ENCODE assay signal across 14 cellular contexts in the genomic region with DNA sequence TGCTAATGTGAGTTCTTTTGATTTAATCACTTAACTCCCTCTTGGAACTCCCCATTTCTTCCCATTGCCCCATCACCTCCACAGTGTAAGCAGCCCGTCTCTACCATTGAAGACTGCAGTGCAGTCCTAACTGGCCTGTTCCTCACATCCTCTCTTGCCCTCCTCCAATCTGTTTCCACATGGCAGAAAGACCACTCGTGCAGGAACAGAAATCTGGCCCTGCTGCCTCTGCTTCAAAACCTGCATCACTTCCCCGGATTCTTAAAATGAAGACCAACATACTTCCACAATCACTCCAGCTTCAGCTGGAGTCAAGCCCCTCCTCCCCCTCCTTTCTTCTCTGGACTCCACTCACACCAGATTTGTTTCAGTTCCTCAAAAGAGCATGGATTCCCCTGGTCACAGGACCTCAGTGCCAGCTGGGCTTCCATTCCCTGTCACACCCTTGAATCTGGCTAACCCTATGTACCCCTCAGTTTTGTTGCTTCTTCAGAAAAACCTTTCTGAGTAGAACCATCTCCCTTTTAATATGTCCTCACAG.
DNase-seq lines count a peak whose midpoint lies in the region; ATAC-seq lines count a peak whose summit lies in the region.
"Had no signal": no experiment of that assay in that cellular context is flagged by ENCODE, and none has a peak within 500 bp of the region (broad histone marks: within the 10 kb centered on the region; RNA-seq: fewer than 3 reads in every experiment).

No MANE protein-coding gene starts in this region.

- DNase-seq in NOMO-1 treated with dmso at 0.1 percent for 144 hours (lab: John Stamatoyannopoulos, UW; ENCODE audit: unreplicated experiment) = peak; percentile 5
- peak; percentile 37 for DNase-seq in left ventricle myocardium superior
- peak; percentile 27 for DNase-seq in putamen (ENCODE audit: low spot score)
- no peak for DNase-seq in activated naive CD4-positive, alpha-beta T cell treated with anti-CD3 and anti-CD28 coated beads, Interleukin-2, amount 10 ng/mL, durations not matched to agents 7 days and 5 days
- no peak for DNase-seq in D341Med (ENCODE audit: low spot score)
- DNase-seq: activated CD4-positive, alpha-beta T cell treated with anti-CD3 and anti-CD28 coated beads for 1 hour; activated CD8-positive, alpha-beta memory T cell treated with anti-CD3 and anti-CD28 coated beads, Interleukin-2, amount 50 U/mL, for 48 hours; NCI-H510A had no signal

- peak overlapping the region in 6 of 11 experiments; percentile 16 to 84 (median 74); a peak in 9 of 22 replicates for H3K27ac ChIP-seq in BLaER1 treated with 17β-estradiol and CSF1 and Interleukin-3, amounts not matched to agents 10 nM and 100 nM
- H3K27ac ChIP-seq: foreskin keratinocyte had no signal

- H3K4me2 ChIP-seq in BLaER1 treated with 17β-estradiol and CSF1 and Interleukin-3, amounts not matched to agents 10 nM and 100 nM = peak overlapping the region in 9 of 11 experiments; percentile 12 to 80 (median 53); a peak in 15 of 22 replicates

- peaks cover 4 to 35% (median 8%) of the 10 kb centered on the region in 10 experiments; a peak in 15 of 20 replicates for H3K4me1 ChIP-seq in BLaER1 treated with 17β-estradiol and CSF1 and Interleukin-3, amounts not matched to agents 10 nM and 100 nM
- H3K4me1 ChIP-seq: foreskin keratinocyte had no signal

- H3K4me3 Mint-ChIP-seq in activated naive CD4-positive, alpha-beta T cell treated with anti-CD3 and anti-CD28 coated beads, Interleukin-2, amount 10 ng/mL, durations not matched to agents 7 days and 5 days = no peak overlapping the region
- H3K4me3 Mint-ChIP-seq: activated naive CD4-positive, alpha-beta T cell treated with anti-CD3 and anti-CD28 coated beads, Interleukin-2, amount 50 U/mL, for 24 hours had no signal

- H3K9me3 Mint-ChIP-seq in activated naive CD4-positive, alpha-beta T cell treated with anti-CD3 and anti-CD28 coated beads, Interleukin-2, amount 10 ng/mL, durations not matched to agents 7 days and 5 days = no peaks in the 10 kb centered on the region
- H3K9me3 Mint-ChIP-seq: activated naive CD4-positive, alpha-beta T cell treated with anti-CD3 and anti-CD28 coated beads, Interleukin-2, amount 50 U/mL, for 24 hours had no signal

- ATAC-seq in left ventricle myocardium superior = peak; percentile 86
- ATAC-seq in GM18873 (IDR thresholded peaks at IDR 0.05; ENCODE audit: low FRiP score, unreplicated experiment) = no peak
- no peak for ATAC-seq in HG03095 (IDR thresholded peaks at IDR 0.05; ENCODE audit: unreplicated experiment)
- ATAC-seq: Panc1 had no signal

- H3K4me3 ChIP-seq in BLaER1 treated with 17β-estradiol and CSF1 and Interleukin-3, amounts not matched to agents 10 nM and 100 nM = no peak overlapping the region; a peak in 1 of 20 replicates

- no peak overlapping the region for H3K27ac Mint-ChIP-seq in activated naive CD4-positive, alpha-beta T cell treated with anti-CD3 and anti-CD28 coated beads, Interleukin-2, amount 10 ng/mL, durations not matched to agents 7 days and 5 days
- H3K27ac Mint-ChIP-seq: activated naive CD4-positive, alpha-beta T cell treated with anti-CD3 and anti-CD28 coated beads, Interleukin-2, amount 50 U/mL, for 24 hours had no signal

- H3K9me3 ChIP-seq in BLaER1 treated with 17β-estradiol and CSF1 and Interleukin-3, amounts not matched to agents 10 nM and 100 nM (replicated peaks in 1 of 11) = peaks cover 4 to 11% (median 5%) of the 10 kb centered on the region in 11 experiments; a peak in 13 of 22 replicates

- intact Hi-C loops in left ventricle myocardium superior (cut with micrococcal nuclease) = loop anchor here (10.0 kb wide), 1 partner anchor 808 kb away; no protein-coding TSS in a partner anchor

- H3K9ac ChIP-seq in BLaER1 treated with 17β-estradiol and CSF1 and Interleukin-3, amounts not matched to agents 10 nM and 100 nM = peak overlapping the region in 4 of 11 experiments; percentile 16 to 69 (median 64); a peak in 6 of 22 replicates

- H3K27me3 ChIP-seq in BLaER1 treated with 17β-estradiol and CSF1 and Interleukin-3, amounts not matched to agents 10 nM and 100 nM = no peaks in the 10 kb centered on the region
- H3K27me3 ChIP-seq: foreskin keratinocyte had no signal

- no peaks in the 10 kb centered on the region for H3K4me1 Mint-ChIP-seq in activated naive CD4-positive, alpha-beta T cell treated with anti-CD3 and anti-CD28 coated beads, Interleukin-2, amount 10 ng/mL, durations not matched to agents 7 days and 5 days
- H3K4me1 Mint-ChIP-seq: activated naive CD4-positive, alpha-beta T cell treated with anti-CD3 and anti-CD28 coated beads, Interleukin-2, amount 50 U/mL, for 24 hours had no signal

- peaks cover 3% of the 10 kb centered on the region for H3K27me3 Mint-ChIP-seq in activated naive CD4-positive, alpha-beta T cell treated with anti-CD3 and anti-CD28 coated beads, Interleukin-2, amount 10 ng/mL, durations not matched to agents 7 days and 5 days
- H3K27me3 Mint-ChIP-seq: activated naive CD4-positive, alpha-beta T cell treated with anti-CD3 and anti-CD28 coated beads, Interleukin-2, amount 50 U/mL, for 24 hours had no signal

- H3K36me3 Mint-ChIP-seq in activated naive CD4-positive, alpha-beta T cell treated with anti-CD3 and anti-CD28 coated beads, Interleukin-2, amount 10 ng/mL, durations not matched to agents 7 days and 5 days = no peaks in the 10 kb centered on the region
- H3K36me3 Mint-ChIP-seq: activated naive CD4-positive, alpha-beta T cell treated with anti-CD3 and anti-CD28 coated beads, Interleukin-2, amount 50 U/mL, for 24 hours had no signal

- H4K20me1 ChIP-seq in BLaER1 treated with 17β-estradiol and CSF1 and Interleukin-3, amounts not matched to agents 10 nM and 100 nM = no peaks in the 10 kb centered on the region

- no peaks in the 10 kb centered on the region for H3K36me3 ChIP-seq in BLaER1 treated with 17β-estradiol and CSF1 and Interleukin-3, amounts not matched to agents 10 nM and 100 nM

- CTCF ChIA-PET in activated naive CD4-positive, alpha-beta T cell treated with anti-CD3 and anti-CD28 coated beads, Interleukin-2, amount 10 ng/mL, durations not matched to agents 7 days and 5 days (lab: Charles Lee) = interaction anchor here (1.4 kb wide), 1 partner anchor 13 kb away, joined by 3 read pairs; no protein-coding TSS in a partner anchor

Comparison
In these comparisons a context has a peak if more than half of its experiments do, and no peak if none do; other contexts are left out.
1. DNase-seq: peak in NOMO-1 treated with dmso at 0.1 percent for 144 hours (single experiment), left ventricle myocardium superior (single experiment) and putamen (single experiment); none in activated naive CD4-positive, alpha-beta T cell treated with anti-CD3 and anti-CD28 coated beads, Interleukin-2, amount 10 ng/mL, durations not matched to agents 7 days and 5 days (single experiment) and D341Med (single experiment).